Comparison of ENCODE assay signal across 26 cellular contexts in genomic region chr13:106155411-106155810, GRCh38.
DNase-seq lines count a peak whose midpoint lies in the region; ATAC-seq, FAIRE-seq and TF ChIP-seq lines count a peak whose summit lies in the region.
"Had no signal": no experiment of that assay in that cellular context is flagged by ENCODE, and none has a peak within 500 bp of the region (broad histone marks: within the 10 kb centered on the region; RNA-seq: fewer than 3 reads in every experiment).

No MANE protein-coding gene starts in this region.

- peaks cover 2% of the 10 kb centered on the region for H3K36me3 Mint-ChIP-seq in astrocyte (ENCODE audit: low read depth, unreplicated experiment)
- H3K36me3 Mint-ChIP-seq: T-cell had no signal

- no peak overlapping the region for H3K4me3 ChIP-seq in IMR-90 (ENCODE audit: insufficient read depth, low read depth, low read length)
- H3K4me3 ChIP-seq in astrocyte (ENCODE audit: insufficient read depth, low read depth, low read length): no peak overlapping the region
- peak overlapping the region in 1 of 3 experiments; percentile 22 for H3K4me3 ChIP-seq in keratinocyte (ENCODE audit: control insufficient read depth in 2 of 3, extremely low read depth in 1 of 3, insufficient read depth in 2 of 3, low read depth in 1 of 3, low read length in 3 of 3)
- H3K4me3 ChIP-seq in small intestine (ENCODE audit: low read depth in 1 of 2, low read length in 2 of 2): no peak overlapping the region
- H3K4me3 ChIP-seq in body of pancreas: no peak overlapping the region
- H3K4me3 ChIP-seq: BLaER1 treated with 17β-estradiol and CSF1 and Interleukin-3, amounts not matched to agents 10 nM and 100 nM; psoas muscle; tibial artery had no signal

- H3K79me2 ChIP-seq in astrocyte (ENCODE audit: insufficient read depth, low read length) (no peaks in the 10 kb centered on the region), keratinocyte (ENCODE audit: control insufficient read depth, insufficient read depth, low read length) (no peaks in the 10 kb centered on the region)

- H3K14ac ChIP-seq in IMR-90 (replicated peaks; ENCODE audit: low read depth, low read length): 0 out of 2 replicates have a peak overlapping the region, but pooled peaks have one; percentile 54

- no peak overlapping the region for H2AFZ ChIP-seq in IMR-90 (replicated peaks; ENCODE audit: low read length, poor library complexity)
- no peak overlapping the region for H2AFZ ChIP-seq in astrocyte (ENCODE audit: low read depth, low read length)
- H2AFZ ChIP-seq in keratinocyte (ENCODE audit: control insufficient read depth, low read length): no peak overlapping the region

- no peak overlapping the region for H3K9ac ChIP-seq in IMR-90 (ENCODE audit: low read depth, low read length)
- H3K9ac ChIP-seq in astrocyte (ENCODE audit: low read length): no peak overlapping the region
- peak overlapping the region; percentile 60 for H3K9ac ChIP-seq in keratinocyte (ENCODE audit: control insufficient read depth, extremely low read depth, insufficient read depth, low read length)
- H3K9ac ChIP-seq: BLaER1 treated with 17β-estradiol and CSF1 and Interleukin-3, amounts not matched to agents 10 nM and 100 nM had no signal

- peak overlapping the region; percentile 80 for H2BK120ac ChIP-seq in IMR-90 (ENCODE audit: low read depth, low read length)

- TF ChIP-seq POLR2A in IMR-90 (IDR thresholded peaks at IDR 0.05; ENCODE audit: low read depth, low read length) (no peak), body of pancreas (IDR thresholded peaks at IDR 0.05) (no peak)

- H3K23ac ChIP-seq in IMR-90 (ENCODE audit: low read depth, low read length): no peak overlapping the region

- H3K27me3 ChIP-seq in IMR-90 (ENCODE audit: control insufficient read depth, insufficient read depth, low read length) (no peaks in the 10 kb centered on the region), astrocyte (ENCODE audit: insufficient read depth, low read length) (no peaks in the 10 kb centered on the region), keratinocyte (ENCODE audit: control insufficient read depth, extremely low read depth, insufficient read depth, low read length) (no peaks in the 10 kb centered on the region), small intestine (ENCODE audit: control insufficient read depth in 2 of 2, insufficient read depth in 2 of 2, low read length in 2 of 2) (no peaks in the 10 kb centered on the region), body of pancreas (no peaks in the 10 kb centered on the region)
- H3K27me3 ChIP-seq: BLaER1 treated with 17β-estradiol and CSF1 and Interleukin-3, amounts not matched to agents 10 nM and 100 nM; tibial artery had no signal

- H3K9me3 ChIP-seq in IMR-90 (ENCODE audit: control insufficient read depth, insufficient read depth, low read length) (no peaks in the 10 kb centered on the region), astrocyte (ENCODE audit: insufficient read depth, low read depth, low read length) (no peaks in the 10 kb centered on the region), keratinocyte (ENCODE audit: control insufficient read depth, low read depth, low read length) (no peaks in the 10 kb centered on the region), small intestine (ENCODE audit: control insufficient read depth, low read depth) (no peaks in the 10 kb centered on the region), body of pancreas (no peaks in the 10 kb centered on the region)
- H3K9me3 ChIP-seq: psoas muscle, tibial artery had no signal

- intact Hi-C loops in IMR-90 (cut with micrococcal nuclease) (loop anchor here (5.0 to 10.0 kb wide), 2 partner anchors 352 to 821 kb away; no protein-coding TSS in a partner anchor), body of pancreas (cut with DNase I) (no loop called here)

- H3K4ac ChIP-seq in IMR-90 (ENCODE audit: low read depth, low read length): peak overlapping the region; percentile 65

- POLR2A ChIA-PET in IMR-90 (lab: Charles Lee; ENCODE audit: unreplicated experiment): no interaction called here

- DNase-seq in A172 (ENCODE audit: low spot score) (peak; percentile 75), IMR-90 (peak; percentile 79), astrocyte (ENCODE audit: low read depth) (peak; percentile 52), keratinocyte (ENCODE audit: low read depth, low spot score) (no peak), small intestine (no peak), body of pancreas (no peak)
- DNase-seq: activated CD4-positive, alpha-beta T cell treated with anti-CD3 and anti-CD28 coated beads for 1 hour; activated naive CD4-positive, alpha-beta T cell treated with Interleukin-2 at 50 U/mL for 16 hours; activated T-cell treated with anti-CD3 and anti-CD28 coated beads, Interleukin-2, amount 50 U/mL, for 1 hour; central memory CD4-positive, alpha-beta T cell; DND-41; hippocampal formation; NCI-H2081 treated with DMSO at 0.1 percent for 48 hours; NCI-H510A; psoas muscle; stimulated activated naive CD8-positive, alpha-beta T cell treated with anti-CD3 and anti-CD28 coated beads, Interleukin-15, amount 100 ng/mL, for 72 hours; T-cell; tibial artery had no signal

- in situ Hi-C loops in IMR-90 (cut with MboI; ENCODE audit: low sequenced_read_pairs): no loop called here

- peaks cover 10% of the 10 kb centered on the region for H3K4me1 ChIP-seq in IMR-90 (ENCODE audit: control insufficient read depth, insufficient read depth, low read length)
- peaks cover 33% of the 10 kb centered on the region for H3K4me1 ChIP-seq in astrocyte (ENCODE audit: insufficient read depth, low read length)
- peaks cover 68% of the 10 kb centered on the region for H3K4me1 ChIP-seq in keratinocyte (ENCODE audit: control insufficient read depth, extremely low read depth, insufficient read depth, low read length)
- H3K4me1 ChIP-seq in small intestine (ENCODE audit: control insufficient read depth in 2 of 2, insufficient read depth in 1 of 2, low read depth in 1 of 2, low read length in 1 of 2): no peaks in the 10 kb centered on the region
- H3K4me1 ChIP-seq in body of pancreas: no peaks in the 10 kb centered on the region
- H3K4me1 ChIP-seq: psoas muscle had no signal

- peak overlapping the region; percentile 79; the same call in 1 of the 2 replicates for H2BK20ac ChIP-seq in IMR-90 (ENCODE audit: low read depth, low read length)

- peak overlapping the region; percentile 32; the same call in 1 of the 2 replicates for H4K5ac ChIP-seq in IMR-90 (ENCODE audit: low read depth, low read length)

- no peak overlapping the region for H2AK9ac ChIP-seq in IMR-90 (replicated peaks; ENCODE audit: low read depth, low read length, poor library complexity)

- no peak for TF ChIP-seq RAD21 in IMR-90 (IDR thresholded peaks at IDR 0.05; ENCODE audit: low read length)

- peak overlapping the region; percentile 28 to 85; a peak in 3 of 4 replicates for H4K8ac ChIP-seq in IMR-90 (ENCODE audit: low read depth in 2 of 2, low read length in 2 of 2)

- H3K27ac ChIP-seq in IMR-90 (ENCODE audit: insufficient read depth, low read length): no peak overlapping the region
- peak overlapping the region; percentile 95 for H3K27ac ChIP-seq in astrocyte (ENCODE audit: low read depth, low read length)
- peak overlapping the region; percentile 96 for H3K27ac ChIP-seq in keratinocyte (ENCODE audit: control insufficient read depth, insufficient read depth, low read length)
- no peak overlapping the region for H3K27ac ChIP-seq in small intestine (ENCODE audit: low read depth in 1 of 2, low read length in 1 of 2)
- no peak overlapping the region for H3K27ac ChIP-seq in body of pancreas
- H3K27ac ChIP-seq: BLaER1 treated with 17β-estradiol and CSF1 and Interleukin-3, amounts not matched to agents 10 nM and 100 nM; HL-60; psoas muscle; tibial artery had no signal

- TF ChIP-seq CTCF in IMR-90 (conservative IDR thresholded peaks at IDR 0.05; ENCODE audit: low read depth, low read length): no peak
- no peak for TF ChIP-seq CTCF in astrocyte (IDR thresholded peaks at IDR 0.05; ENCODE audit: insufficient read depth, low read depth, low read length)
- TF ChIP-seq CTCF in keratinocyte (optimal IDR thresholded peaks at IDR 0.05 in 1 of 3, IDR thresholded peaks at IDR 0.05 in 1 of 3, conservative IDR thresholded peaks at IDR 0.05 in 1 of 3; ENCODE audit: extremely low read depth in 1 of 3, insufficient read depth in 2 of 3, low read length in 3 of 3): no peak
- no peak for TF ChIP-seq CTCF in body of pancreas (IDR thresholded peaks at IDR 0.05)

- H3K36me3 ChIP-seq in IMR-90 (ENCODE audit: control insufficient read depth, insufficient read depth, low read length): no peaks in the 10 kb centered on the region
- H3K36me3 ChIP-seq in astrocyte (ENCODE audit: insufficient read depth, low read length): no peaks in the 10 kb centered on the region
- no peaks in the 10 kb centered on the region for H3K36me3 ChIP-seq in keratinocyte (ENCODE audit: control insufficient read depth in 2 of 2, extremely low read depth in 1 of 2, insufficient read depth in 2 of 2, low read length in 2 of 2)
- H3K36me3 ChIP-seq in small intestine (ENCODE audit: control insufficient read depth in 2 of 2, insufficient read depth in 2 of 2, low read length in 2 of 2): no peaks in the 10 kb centered on the region
- no peaks in the 10 kb centered on the region for H3K36me3 ChIP-seq in body of pancreas (replicated peaks in 1 of 2; ENCODE audit: insufficient read depth in 1 of 2, low read depth in 2 of 2)
- H3K36me3 ChIP-seq: BLaER1 treated with 17β-estradiol and CSF1 and Interleukin-3, amounts not matched to agents 10 nM and 100 nM; tibial artery had no signal

- dilution Hi-C loops in IMR-90 (cut with HindIII; ENCODE audit: low sequenced_read_pairs, unreplicated experiment) (no loop called here), keratinocyte (cut with MboI; ENCODE audit: extremely low pct_ligation_motif_present, low sequenced_read_pairs) (no loop called here)

- H4K20me1 ChIP-seq in IMR-90 (ENCODE audit: insufficient read depth, low read length): no peaks in the 10 kb centered on the region
- H4K20me1 ChIP-seq in astrocyte (ENCODE audit: insufficient read depth, low read length): no peaks in the 10 kb centered on the region
- H4K20me1 ChIP-seq in keratinocyte (ENCODE audit: control insufficient read depth, extremely low read depth, insufficient read depth, low read length): no peaks in the 10 kb centered on the region
- H4K20me1 ChIP-seq: BLaER1 treated with 17β-estradiol and CSF1 and Interleukin-3, amounts not matched to agents 10 nM and 100 nM had no signal

- peak overlapping the region; percentile 99 for H3K27ac Mint-ChIP-seq in astrocyte (ENCODE audit: unreplicated experiment)
- H3K27ac Mint-ChIP-seq: stimulated activated naive CD8-positive, alpha-beta T cell treated with anti-CD3 and anti-CD28 coated beads, Interleukin-15, amount 100 ng/mL, for 72 hours; T-cell had no signal

- H2BK15ac ChIP-seq in IMR-90 (ENCODE audit: low read depth, low read length): peak overlapping the region; percentile 22; the same call in 2 of the 3 replicates

- peak overlapping the region; percentile 5; the same call in 1 of the 2 replicates for H3K56ac ChIP-seq in IMR-90 (ENCODE audit: extremely low read depth, insufficient read depth, low read length)

- peak overlapping the region; percentile 65; the same call in 1 of the 2 replicates for H2AK5ac ChIP-seq in IMR-90 (ENCODE audit: low read depth, low read length)

- BruUV-seq in IMR-90 (replicated peaks; lab: Mats Ljungman, UMichigan): no TSS peak

- 100% methylated on average over 1 of the region's 6 CpGs; no CpG with 5 or more reads in 1 of the 2 experiments for WGBS in IMR-90 (ENCODE audit: extremely low coverage in 2 of 2, insufficient read length in 1 of 2), 2 experiments
- WGBS in small intestine, 3 donors: 91 to 94% (median 93%) methylated on average over 6 of the region's 6 CpGs
- WGBS in body of pancreas, 2 donors: 89 to 92% methylated on average over 6 of the region's 6 CpGs

- CTCF ChIA-PET in IMR-90 (lab: Yijun Ruan, JAX): interaction anchor here (0.9 to 1.5 kb wide), 3 partner anchors 11 to 315 kb away, joined by 3 to 4 read pairs (median 3); no protein-coding TSS in a partner anchor

- peak overlapping the region; percentile 46; the same call in 1 of the 2 replicates for H3K18ac ChIP-seq in IMR-90 (ENCODE audit: low read depth, low read length)

- no peak overlapping the region for H3K4me2 ChIP-seq in IMR-90 (ENCODE audit: low read depth, low read length)
- H3K4me2 ChIP-seq in astrocyte (ENCODE audit: low read length): no peak overlapping the region
- H3K4me2 ChIP-seq in keratinocyte (ENCODE audit: control insufficient read depth, extremely low read depth, insufficient read depth, low read depth, low read length): peak overlapping the region; percentile 60
- H3K4me2 ChIP-seq: BLaER1 treated with 17β-estradiol and CSF1 and Interleukin-3, amounts not matched to agents 10 nM and 100 nM had no signal

- FAIRE-seq in astrocyte (lab: Jason Lieb, UNC) (peak; percentile 69), keratinocyte (lab: Jason Lieb, UNC) (peak; percentile 46), small intestine (lab: Jason Lieb, UNC) (no peak)
- FAIRE-seq: A204.1, endothelial cell of umbilical vein, frontal cortex, TTC549 had no signal

- no peaks in the 10 kb centered on the region for H3K27me3 Mint-ChIP-seq in astrocyte (ENCODE audit: low read depth, unreplicated experiment)
- H3K27me3 Mint-ChIP-seq: stimulated activated naive CD8-positive, alpha-beta T cell treated with anti-CD3 and anti-CD28 coated beads, Interleukin-15, amount 100 ng/mL, for 72 hours; T-cell had no signal

- H3K9me3 Mint-ChIP-seq in astrocyte (ENCODE audit: unreplicated experiment): peaks cover 2% of the 10 kb centered on the region
- H3K9me3 Mint-ChIP-seq: stimulated activated naive CD8-positive, alpha-beta T cell treated with anti-CD3 and anti-CD28 coated beads, Interleukin-15, amount 100 ng/mL, for 72 hours had no signal

- H3K4me1 Mint-ChIP-seq in astrocyte (ENCODE audit: low read depth, unreplicated experiment): peaks cover 58% of the 10 kb centered on the region
- H3K4me1 Mint-ChIP-seq: stimulated activated naive CD8-positive, alpha-beta T cell treated with anti-CD3 and anti-CD28 coated beads, Interleukin-15, amount 100 ng/mL, for 72 hours; T-cell had no signal

- H3K4me3 Mint-ChIP-seq in astrocyte (ENCODE audit: unreplicated experiment): no peak overlapping the region
- H3K4me3 Mint-ChIP-seq: stimulated activated naive CD8-positive, alpha-beta T cell treated with anti-CD3 and anti-CD28 coated beads, Interleukin-15, amount 100 ng/mL, for 72 hours; T-cell had no signal

- H2BK5ac ChIP-seq in IMR-90 (ENCODE audit: low read depth, low read length, poor library complexity, severe bottlenecking): peak overlapping the region; percentile 94

- H3K9me1 ChIP-seq in IMR-90 (ENCODE audit: insufficient read depth, low read length): no peaks in the 10 kb centered on the region
- H3K9me1 ChIP-seq in keratinocyte (ENCODE audit: control insufficient read depth, extremely low read depth, insufficient read depth, low read length): no peaks in the 10 kb centered on the region

- ATAC-seq in IMR-90 (ENCODE audit: low read depth) (no peak), body of pancreas (no peak), HG03565 (IDR thresholded peaks at IDR 0.05; ENCODE audit: unreplicated experiment) (no peak), GM19035 (IDR thresholded peaks at IDR 0.05; ENCODE audit: unreplicated experiment) (no peak)
- ATAC-seq: psoas muscle; stimulated activated naive CD8-positive, alpha-beta T cell treated with anti-CD3 and anti-CD28 coated beads, Interleukin-15, amount 100 ng/mL, for 72 hours; T-cell had no signal

- H4K91ac ChIP-seq in IMR-90 (ENCODE audit: insufficient read depth, low read depth, low read length): peak overlapping the region; percentile 81

- H3K79me1 ChIP-seq in IMR-90 (ENCODE audit: low read depth in 1 of 2, low read length in 2 of 2): no peaks in the 10 kb centered on the region

Comparison
In these comparisons a context has a peak if more than half of its experiments do, and no peak if none do; other contexts are left out.
1. DNase-seq: peak in A172 (single experiment), IMR-90 (single experiment) and astrocyte (single experiment); none in keratinocyte (single experiment), small intestine (single experiment) and body of pancreas (0 of 4).
2. H3K27ac ChIP-seq: peak in astrocyte (single experiment) and keratinocyte (single experiment); none in IMR-90 (single experiment), small intestine (0 of 2) and body of pancreas (0 of 4).